In the genomic region with DNA sequence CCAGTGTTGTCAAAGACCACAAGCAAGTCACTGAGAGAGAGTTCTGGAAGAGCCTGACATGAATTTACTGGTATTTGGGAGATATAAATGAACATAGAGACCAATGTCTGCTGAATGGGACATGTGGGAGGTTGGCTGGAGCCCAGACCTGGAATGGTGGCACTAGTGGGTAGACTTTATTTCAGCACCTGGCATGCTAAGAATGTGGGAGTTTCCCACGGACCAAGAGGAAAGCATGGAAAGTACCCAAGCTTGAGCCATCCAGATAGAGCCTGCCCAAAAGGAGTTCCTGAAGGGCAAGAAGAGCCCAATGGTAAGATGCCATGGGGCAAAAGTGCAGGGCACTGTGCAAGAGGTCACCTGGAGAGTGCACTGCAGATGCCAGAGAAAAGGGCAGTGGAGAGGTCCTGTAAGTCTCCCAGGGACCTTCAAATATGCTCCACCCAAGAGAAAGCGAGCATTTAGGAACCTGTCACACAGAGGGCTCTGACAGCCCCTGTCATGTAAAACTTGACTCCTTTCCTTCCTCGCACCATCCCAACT, we compare ENCODE assay signal across 13 cellular contexts. TPM values are rescaled to one million over a fixed set of nuclear protein-coding genes. Genes with fewer than 3 reads are reported as not detected.
DNase-seq lines count a peak whose midpoint lies in the region; ATAC-seq and TF ChIP-seq lines count a peak whose summit lies in the region.
"Had no signal": no experiment of that assay in that cellular context is flagged by ENCODE, and none has a peak within 500 bp of the region (broad histone marks: within the 10 kb centered on the region; RNA-seq: fewer than 3 reads in every experiment).

No MANE protein-coding gene starts in this region.

- no peak overlapping the region for H3K9ac ChIP-seq in H9 (ENCODE audit: extremely low read depth, insufficient read length, low read length)
- H3K9ac ChIP-seq: BLaER1 had no signal

- no peak overlapping the region for H3K4me3 ChIP-seq in Panc1 (ENCODE audit: low read depth in 2 of 2, low read length in 2 of 2)
- no peak overlapping the region for H3K4me3 ChIP-seq in brain microvascular endothelial cell (ENCODE audit: low read depth, low read length)
- no peak overlapping the region for H3K4me3 ChIP-seq in tibial artery
- H3K4me3 ChIP-seq: BLaER1 had no signal

- in situ Hi-C loops in Panc1 (cut with HindIII; ENCODE audit: low pct_unique_long_range_greater_than_20kb, low sequenced_read_pairs), result no loop called here
- in situ Hi-C loops in brain microvascular endothelial cell (cut with HindIII; ENCODE audit: low pct_ligation_motif_present, low sequenced_read_pairs), result no loop called here

- no CpG with 5 or more reads among the region's 3 CpGs for WGBS in H9 (ENCODE audit: extremely low coverage, insufficient read length, low lambda C conversion rate)

- no peaks in the 10 kb centered on the region for H3K79me1 ChIP-seq in H9 (ENCODE audit: insufficient read depth, low read depth, low read length, poor library complexity, severe bottlenecking)

- H3K4me1 ChIP-seq in H9 (ENCODE audit: insufficient read depth, low read length), result no peaks in the 10 kb centered on the region
- no peaks in the 10 kb centered on the region for H3K4me1 ChIP-seq in Panc1 (ENCODE audit: control insufficient read depth, insufficient read depth, low read length)
- no peaks in the 10 kb centered on the region for H3K4me1 ChIP-seq in tibial artery

- H3K14ac ChIP-seq in H9 (ENCODE audit: insufficient read depth, low read length), result no peak overlapping the region

- H3K27me3 Mint-ChIP-seq in H9 (ENCODE audit: low read depth), result peaks cover 9% of the 10 kb centered on the region

- TF ChIP-seq CTCF in H9 (conservative IDR thresholded peaks at IDR 0.05), result no peak
- TF ChIP-seq CTCF in Panc1 (IDR thresholded peaks at IDR 0.05), result no peak
- TF ChIP-seq CTCF in brain microvascular endothelial cell (IDR thresholded peaks at IDR 0.05; ENCODE audit: low read depth, low read length, missing control alignments), result no peak
- TF ChIP-seq CTCF in tibial artery (IDR thresholded peaks at IDR 0.05), result no peak

- CTCF ChIA-PET in Panc1 (lab: Charles Lee), result no interaction called here

- H2BK120ac ChIP-seq in H9 (ENCODE audit: low read depth, low read length, poor library complexity, severe bottlenecking), result no peak overlapping the region

- no peak overlapping the region for H4K5ac ChIP-seq in H9 (ENCODE audit: insufficient read length, low read depth, low read length)

- H3K27ac ChIP-seq in H9 (ENCODE audit: insufficient read length, low read depth, low read length) (no peak overlapping the region), Panc1 (ENCODE audit: low read length) (no peak overlapping the region), brain microvascular endothelial cell (no peak overlapping the region), tibial artery (no peak overlapping the region)
- H3K27ac ChIP-seq: BLaER1 had no signal

- H3K4me1 Mint-ChIP-seq in H9, result no peaks in the 10 kb centered on the region

- DNase-seq in H9 (no peak), Panc1 (ENCODE audit: low read depth, low spot score) (no peak), glomerular visceral epithelial cell (ENCODE audit: extremely low spot score) (peak; percentile 25), renal cortical epithelial cell (ENCODE audit: low read depth) (peak; percentile 37), brain microvascular endothelial cell (no peak), OCI-M1 (lab: John Stamatoyannopoulos, UW) (no peak), tibial artery (no peak)
- DNase-seq: HFFc6, NCI-H1694, NCI-H2107, NCI-H345, NCI-H526 treated with DMSO at 0.1 percent for 48 hours had no signal

- no peak overlapping the region for H3K4ac ChIP-seq in H9 (ENCODE audit: low read depth, low read length)

- no peak overlapping the region for H2BK5ac ChIP-seq in H9 (ENCODE audit: insufficient read length, low read length)

- H3K4me2 ChIP-seq in H9 (ENCODE audit: insufficient read depth, insufficient read length, low read length), result no peak overlapping the region
- H3K4me2 ChIP-seq: BLaER1 had no signal

- H3K23ac ChIP-seq in H9 (ENCODE audit: insufficient read length, low read depth, low read length), result no peak overlapping the region

- H3K9me3 ChIP-seq in H9 (ENCODE audit: control insufficient read depth, low read depth, low read length) (no peaks in the 10 kb centered on the region), Panc1 (ENCODE audit: control insufficient read depth, insufficient read depth, low read depth, low read length) (no peaks in the 10 kb centered on the region), tibial artery (no peaks in the 10 kb centered on the region)
- H3K9me3 ChIP-seq: BLaER1 had no signal

- no peak overlapping the region for H2BK15ac ChIP-seq in H9 (ENCODE audit: low read depth, low read length)

- no peak overlapping the region for H3T11ph ChIP-seq in H9 (ENCODE audit: low read length)

- intact Hi-C loops in Panc1 (cut with micrococcal nuclease; ENCODE audit: unreplicated experiment) (no loop called here), tibial artery (cut with DNase I; ENCODE audit: low total_unique reads) (no loop called here)

- peak overlapping the region in 2 of 3 experiments; percentile 4 to 78; a peak in 2 of 7 replicates for H3K27ac Mint-ChIP-seq in H9
- H3K27ac Mint-ChIP-seq: HFFc6 had no signal

- H3K18ac ChIP-seq in H9 (ENCODE audit: insufficient read length, low read depth, low read length), result no peak overlapping the region

- no peaks in the 10 kb centered on the region for H4K20me1 ChIP-seq in H9 (ENCODE audit: control insufficient read depth, insufficient read depth, insufficient read length)
- H4K20me1 ChIP-seq: BLaER1 had no signal

- no peak overlapping the region for H4K8ac ChIP-seq in H9 (replicated peaks; ENCODE audit: insufficient read length, low read depth, low read length)

- H3K36me3 ChIP-seq in Panc1 (ENCODE audit: control insufficient read depth, insufficient read depth, low read length), result no peaks in the 10 kb centered on the region
- H3K36me3 ChIP-seq in brain microvascular endothelial cell (replicated peaks), result peaks cover 3% of the 10 kb centered on the region
- peaks cover 3 to 25% (median 7%) of the 10 kb centered on the region in 3 donors for H3K36me3 ChIP-seq in tibial artery

- ATAC-seq in Panc1, result peak; percentile 54; the same call in 1 of the 2 replicates

- POLR2A ChIA-PET in Panc1 (lab: Charles Lee), result no interaction called here

- H2AFZ ChIP-seq in H9 (ENCODE audit: low read length), result no peak overlapping the region

- peaks cover 2 to 14% (median 10%) of the 10 kb centered on the region in 3 experiments; a peak in 5 of 7 replicates for H3K36me3 Mint-ChIP-seq in H9 (ENCODE audit: insufficient read depth in 1 of 3, low read depth in 3 of 3)

- no peaks in the 10 kb centered on the region for H3K9me3 Mint-ChIP-seq in H9
- H3K9me3 Mint-ChIP-seq: HFFc6 had no signal

- no peak overlapping the region for H2BK12ac ChIP-seq in H9 (ENCODE audit: insufficient read length, low read depth, low read length)

- no peak overlapping the region for H3K4me3 Mint-ChIP-seq in H9
- H3K4me3 Mint-ChIP-seq: HFFc6 had no signal

- no TSS peak for BruUV-seq in Panc1 (replicated peaks; lab: Mats Ljungman, UMichigan)

- H3K79me2 ChIP-seq in H9 (ENCODE audit: insufficient read depth, low read length), result no peaks in the 10 kb centered on the region

- H3K27me3 ChIP-seq in H9 (ENCODE audit: insufficient read depth, low read length) (no peaks in the 10 kb centered on the region), Panc1 (ENCODE audit: control insufficient read depth, insufficient read depth, low read length) (no peaks in the 10 kb centered on the region), brain microvascular endothelial cell (replicated peaks) (no peaks in the 10 kb centered on the region), tibial artery (no peaks in the 10 kb centered on the region)
- H3K27me3 ChIP-seq: BLaER1 had no signal

- no peaks in the 10 kb centered on the region for H3K23me2 ChIP-seq in H9 (ENCODE audit: insufficient read length, low read depth, low read length, poor library complexity, severe bottlenecking)

- H4K91ac ChIP-seq in H9 (ENCODE audit: insufficient read length, low read depth, low read length), result no peak overlapping the region

- no peak overlapping the region for H3K56ac ChIP-seq in H9 (ENCODE audit: insufficient read length, low read depth, low read length)

- H2AK5ac ChIP-seq in H9 (ENCODE audit: insufficient read length, low read length), result no peak overlapping the region

- no peak overlapping the region for H2BK20ac ChIP-seq in H9 (ENCODE audit: low read depth, low read length, poor library complexity, severe bottlenecking)

RNA-seq across cellular contexts. Expression of a gene that starts 8.1 kb away (rescaled TPM):
- total RNA-seq in H9 (2021) (52.9 and 58.2 TPM in 2 replicates), Panc1 (2021; ENCODE audit: unreplicated experiment) (33.3 TPM), renal cortical epithelial cell (10.1 and 32.3 TPM in 2 replicates)
- 36.6 TPM for polyA plus RNA-seq in Panc1 (2012; ENCODE audit: insufficient read length)

RNA-seq across cellular contexts. Expression of a gene that starts 19.5 kb away (rescaled TPM):
- total RNA-seq in H9 (2021) (205 and 207 TPM in 2 replicates), Panc1 (2021; ENCODE audit: unreplicated experiment) (256 TPM), renal cortical epithelial cell (181 and 257 TPM in 2 replicates)
- 296 TPM for polyA plus RNA-seq in Panc1 (2012; ENCODE audit: insufficient read length)

RNA-seq across cellular contexts. Expression of a gene that starts 53.2 kb away (rescaled TPM):
- total RNA-seq in H9 (2021), result 39.1 and 39.2 TPM in 2 replicates
- 52.7 TPM for total RNA-seq in Panc1 (2021; ENCODE audit: unreplicated experiment)
- 43.0 TPM for polyA plus RNA-seq in Panc1 (2012; ENCODE audit: insufficient read length)
- total RNA-seq in renal cortical epithelial cell, result 43.4 and 57.0 TPM in 2 replicates

Comparison
In these comparisons a context has a peak if more than half of its experiments do, and no peak if none do; other contexts are left out.
1. DNase-seq: peak in glomerular visceral epithelial cell (single experiment) and renal cortical epithelial cell (single experiment); none in H9 (single experiment), Panc1 (single experiment), brain microvascular endothelial cell (single experiment), OCI-M1 (single experiment) and tibial artery (0 of 2).